In the genomic region with DNA sequence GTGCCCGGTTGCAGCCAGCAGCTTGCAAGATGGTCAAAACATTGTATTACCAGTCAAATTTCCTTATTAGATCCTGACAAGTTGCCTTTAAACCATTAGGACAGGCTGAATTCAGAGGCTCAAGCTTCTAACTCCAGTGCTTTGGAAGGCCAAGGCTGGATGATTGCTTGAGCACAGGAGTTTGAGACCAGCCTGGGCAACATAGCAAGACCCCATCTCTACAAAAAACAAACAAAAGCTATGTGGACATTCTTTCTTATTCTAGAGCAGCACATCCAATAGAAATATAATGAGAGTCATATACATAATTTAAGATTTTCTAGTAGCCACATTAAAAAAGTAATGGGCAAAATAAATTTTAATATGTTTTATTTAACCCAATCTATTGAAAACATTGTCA, we compare ENCODE assay signal across 16 cellular contexts.
DNase-seq lines count a peak whose midpoint lies in the region; ATAC-seq, FAIRE-seq and TF ChIP-seq lines count a peak whose summit lies in the region.
"Had no signal": no experiment of that assay in that cellular context is flagged by ENCODE, and none has a peak within 500 bp of the region (broad histone marks: within the 10 kb centered on the region; RNA-seq: fewer than 3 reads in every experiment).

No MANE protein-coding gene starts in this region.

- peaks cover 63% of the 10 kb centered on the region for H3K4me1 Mint-ChIP-seq in activated naive CD4-positive, alpha-beta T cell treated with anti-CD3 and anti-CD28 coated beads, Interleukin-2, amount 50 U/mL, for 24 hours
- H3K4me1 Mint-ChIP-seq in CD8-positive, alpha-beta T cell (ENCODE audit: low read depth) = peaks cover 31% of the 10 kb centered on the region

- H2AFZ ChIP-seq in K562 (ENCODE audit: low read depth, low read length) (no peak overlapping the region), smooth muscle cell (ENCODE audit: low read depth) (no peak overlapping the region)
- H2AFZ ChIP-seq: GM23338 had no signal

- TF ChIP-seq RAD21 in K562 (CRISPR knock-in tag; conservative IDR thresholded peaks at IDR 0.05 in 1 of 2, IDR thresholded peaks at IDR 0.05 in 1 of 2) = no peak

- BruUV-seq in K562 (replicated peaks; lab: Mats Ljungman, UMichigan) = no TSS peak

- no peak for FAIRE-seq in K562 (lab: Jason Lieb, UNC)

- POLR2A ChIA-PET in CD8-positive, alpha-beta T cell (lab: Charles Lee) = no interaction called here
- POLR2A ChIA-PET in K562 (lab: Yijun Ruan, JAX) = interaction anchor here (0.6 to 7.0 kb wide), 2 partner anchors 11 to 493 kb away, joined by 3 to 54 read pairs; no protein-coding TSS in a partner anchor

- no peaks in the 10 kb centered on the region for H3K36me3 ChIP-seq in CD8-positive, alpha-beta T cell (ENCODE audit: insufficient read depth, low read length)
- no peaks in the 10 kb centered on the region for H3K36me3 ChIP-seq in K562 (ENCODE audit: control insufficient read depth, insufficient read depth, low read length)
- H3K36me3 ChIP-seq in smooth muscle cell (ENCODE audit: low read depth) = no peaks in the 10 kb centered on the region
- H3K36me3 ChIP-seq: BE2C had no signal

- H3K9me3 Mint-ChIP-seq in activated naive CD4-positive, alpha-beta T cell treated with anti-CD3 and anti-CD28 coated beads, Interleukin-2, amount 50 U/mL, for 24 hours = no peaks in the 10 kb centered on the region
- no peaks in the 10 kb centered on the region for H3K9me3 Mint-ChIP-seq in CD8-positive, alpha-beta T cell

- H3K79me2 ChIP-seq in K562 (ENCODE audit: control insufficient read depth, insufficient read depth, low read length) (no peaks in the 10 kb centered on the region), smooth muscle cell (ENCODE audit: low read depth) (peaks cover 4% of the 10 kb centered on the region)

- no peak for TF ChIP-seq POLR2A in K562 (conservative IDR thresholded peaks at IDR 0.05)

- no peak overlapping the region for H3K4me3 ChIP-seq in CD8-positive, alpha-beta T cell (ENCODE audit: low read depth, low read length)
- H3K4me3 ChIP-seq in K562 (no peak overlapping the region), smooth muscle cell (no peak overlapping the region)
- H3K4me3 ChIP-seq: GM23338 had no signal

- in situ Hi-C loops in K562 (cut with MboI) = no loop called here

- H3K36me3 Mint-ChIP-seq in activated naive CD4-positive, alpha-beta T cell treated with anti-CD3 and anti-CD28 coated beads, Interleukin-2, amount 50 U/mL, for 24 hours = peaks cover 19% of the 10 kb centered on the region
- peaks cover 26% of the 10 kb centered on the region for H3K36me3 Mint-ChIP-seq in CD8-positive, alpha-beta T cell

- no peak overlapping the region for H3K27ac ChIP-seq in CD8-positive, alpha-beta T cell (ENCODE audit: low read depth, low read length)
- H3K27ac ChIP-seq in K562 (ENCODE audit: extremely low read depth, low read depth, low read length) (no peak overlapping the region), smooth muscle cell (ENCODE audit: low read depth) (peak overlapping the region; percentile 8)
- H3K27ac ChIP-seq: KMS-11 had no signal

- H4K20me1 ChIP-seq in K562 (replicated peaks; ENCODE audit: control insufficient read depth, insufficient read depth, low read length) (no peaks in the 10 kb centered on the region), smooth muscle cell (ENCODE audit: low read depth) (peaks cover 48% of the 10 kb centered on the region)

- no peaks in the 10 kb centered on the region for H3K27me3 ChIP-seq in CD8-positive, alpha-beta T cell (ENCODE audit: insufficient read depth, low read length)
- H3K27me3 ChIP-seq in K562 (ENCODE audit: control insufficient read depth in 2 of 2, insufficient read depth in 2 of 2, low read length in 2 of 2) (no peaks in the 10 kb centered on the region), smooth muscle cell (ENCODE audit: low read depth) (no peaks in the 10 kb centered on the region)
- H3K27me3 ChIP-seq: BE2C had no signal

- H3K4me2 ChIP-seq in K562 (ENCODE audit: insufficient read depth, low read length) (no peak overlapping the region), smooth muscle cell (no peak overlapping the region)
- H3K4me2 ChIP-seq: GM23338, KMS-11 had no signal

- no peak for DNase-seq in activated naive CD4-positive, alpha-beta T cell (lab: John Stamatoyannopoulos, UW)
- no peak for DNase-seq in CD8-positive, alpha-beta T cell
- DNase-seq in K562 (ENCODE audit: extremely low read depth in 1 of 4, low spot score in 3 of 4) = no peak
- no peak for DNase-seq in smooth muscle cell (lab: John Stamatoyannopoulos, UW; ENCODE audit: unreplicated experiment)
- DNase-seq: BE2C; C1 segment of cervical spinal cord; Calu3; CD4-positive, CD25-positive, alpha-beta regulatory T cell; GF-D8; HCEC 1CT had no signal

- H3K27ac Mint-ChIP-seq in activated naive CD4-positive, alpha-beta T cell treated with anti-CD3 and anti-CD28 coated beads, Interleukin-2, amount 50 U/mL, for 24 hours = peak overlapping the region; percentile 65
- H3K27ac Mint-ChIP-seq in CD8-positive, alpha-beta T cell = peak overlapping the region; percentile 46
- H3K27ac Mint-ChIP-seq: CD4-positive, CD25-positive, alpha-beta regulatory T cell; GM23338 had no signal

- TF ChIP-seq CTCF in CD8-positive, alpha-beta T cell (IDR thresholded peaks at IDR 0.05) = no peak
- no peak for TF ChIP-seq CTCF in K562 (IDR thresholded peaks at IDR 0.05 in 2 of 3, conservative IDR thresholded peaks at IDR 0.05 in 1 of 3; ENCODE audit: insufficient read depth in 2 of 3, low read depth in 1 of 3, low read length in 3 of 3)
- TF ChIP-seq CTCF in smooth muscle cell (IDR thresholded peaks at IDR 0.05; ENCODE audit: borderline replicate concordance, insufficient read depth, poor library complexity, severe bottlenecking) = no peak

- 95% methylated on average over 1 of the region's 1 CpG for WGBS in K562 (ENCODE audit: insufficient coverage, low coverage, missing lambda C conversion rate)
- WGBS in smooth muscle cell (ENCODE audit: low lambda C conversion rate) = 97% methylated on average over 1 of the region's 1 CpG

- H3K9me1 ChIP-seq in K562 (ENCODE audit: control insufficient read depth, insufficient read depth, low read length) = no peaks in the 10 kb centered on the region

- no peak overlapping the region for H3K9ac ChIP-seq in K562 (ENCODE audit: insufficient read depth in 1 of 2, low read depth in 2 of 2, low read length in 2 of 2)
- no peak overlapping the region for H3K9ac ChIP-seq in smooth muscle cell (ENCODE audit: low read depth)
- H3K9ac ChIP-seq: KMS-11 had no signal

- H3F3A ChIP-seq in smooth muscle cell (ENCODE audit: low read depth) = no peaks in the 10 kb centered on the region

- H3K4me1 ChIP-seq in CD8-positive, alpha-beta T cell (ENCODE audit: insufficient read depth, low read length) = peaks cover 4% of the 10 kb centered on the region
- H3K4me1 ChIP-seq in K562 (replicated peaks in 1 of 2; ENCODE audit: control insufficient read depth in 2 of 2, insufficient read depth in 2 of 2, low read length in 2 of 2) = peaks cover 3 to 17% of the 10 kb centered on the region in 2 experiments; a peak in 4 of 5 replicates
- H3K4me1 ChIP-seq in smooth muscle cell (ENCODE audit: low read depth) = no peaks in the 10 kb centered on the region
- H3K4me1 ChIP-seq: BE2C had no signal

- no peak for ATAC-seq in CD8-positive, alpha-beta T cell
- ATAC-seq in K562 (no peak), GM21786 (IDR thresholded peaks at IDR 0.05; ENCODE audit: unreplicated experiment) (no peak), HG03025 (IDR thresholded peaks at IDR 0.05; ENCODE audit: low FRiP score, unreplicated experiment) (no peak)
- ATAC-seq: GM23338 had no signal

- no peaks in the 10 kb centered on the region for H3K9me3 ChIP-seq in CD8-positive, alpha-beta T cell (ENCODE audit: low read length)
- H3K9me3 ChIP-seq in K562 (replicated peaks; ENCODE audit: control insufficient read depth, insufficient read depth, low read depth, low read length) (no peaks in the 10 kb centered on the region), smooth muscle cell (replicated peaks; ENCODE audit: low read depth) (no peaks in the 10 kb centered on the region)
- H3K9me3 ChIP-seq: BE2C had no signal

- CTCF ChIA-PET in CD8-positive, alpha-beta T cell (lab: Charles Lee) = interaction anchor here (0.8 to 6.2 kb wide), 5 partner anchors 10 to 500 kb away, joined by 3 to 28 read pairs (median 4); no protein-coding TSS in a partner anchor
- CTCF ChIA-PET in K562 (lab: Yijun Ruan, JAX; ENCODE audit: low intra/inter-chr PET ratio) = no interaction called here

- intact Hi-C loops in CD8-positive, alpha-beta T cell (cut with DNase I, micrococcal nuclease) = loop anchor here in 1 of 2 experiments (5.0 kb wide), 1 partner anchor 323 kb away; no protein-coding TSS in a partner anchor
- intact Hi-C loops in K562 (cut with micrococcal nuclease) = no loop called here

- H3K27me3 Mint-ChIP-seq in activated naive CD4-positive, alpha-beta T cell treated with anti-CD3 and anti-CD28 coated beads, Interleukin-2, amount 50 U/mL, for 24 hours = no peaks in the 10 kb centered on the region
- no peaks in the 10 kb centered on the region for H3K27me3 Mint-ChIP-seq in CD8-positive, alpha-beta T cell (ENCODE audit: low read depth)
- H3K27me3 Mint-ChIP-seq: CD4-positive, CD25-positive, alpha-beta regulatory T cell had no signal

- no peak overlapping the region for H3K4me3 Mint-ChIP-seq in activated naive CD4-positive, alpha-beta T cell treated with anti-CD3 and anti-CD28 coated beads, Interleukin-2, amount 50 U/mL, for 24 hours
- H3K4me3 Mint-ChIP-seq in CD8-positive, alpha-beta T cell = no peak overlapping the region
- H3K4me3 Mint-ChIP-seq: GM23338, HFFc6 had no signal

- TF ChIP-seq EP300 in K562 (IDR thresholded peaks at IDR 0.05; ENCODE audit: low read length) = no peak

TF ChIP-seq in K562, 482 proteins besides CTCF, POLR2A, EP300 and RAD21 (continues in another document):
- TF ChIP-seq L3MBTL2 (IDR thresholded peaks at IDR 0.05) (no peak), ZNF668 (CRISPR knock-in tag; IDR thresholded peaks at IDR 0.05) (no peak), TSC22D4 (tag; IDR thresholded peaks at IDR 0.05) (no peak), ATF1 (CRISPR knock-in tag; IDR thresholded peaks at IDR 0.05) (no peak), ATF1 (tag; IDR thresholded peaks at IDR 0.05) (no peak), RBM25 (IDR thresholded peaks at IDR 0.05; ENCODE audit: low read depth, low read length, severe bottlenecking) (peak; percentile 51), ZNF121 (CRISPR knock-in tag; conservative IDR thresholded peaks at IDR 0.05) (peak; percentile 91), ZNF408 (CRISPR knock-in tag; IDR thresholded peaks at IDR 0.05; ENCODE audit: low read depth) (no peak), NCOA1 (IDR thresholded peaks at IDR 0.05; ENCODE audit: low read depth) (no peak), SREBF2 (CRISPR knock-in tag; IDR thresholded peaks at IDR 0.05) (no peak)
- TF ChIP-seq, protein P1, sequence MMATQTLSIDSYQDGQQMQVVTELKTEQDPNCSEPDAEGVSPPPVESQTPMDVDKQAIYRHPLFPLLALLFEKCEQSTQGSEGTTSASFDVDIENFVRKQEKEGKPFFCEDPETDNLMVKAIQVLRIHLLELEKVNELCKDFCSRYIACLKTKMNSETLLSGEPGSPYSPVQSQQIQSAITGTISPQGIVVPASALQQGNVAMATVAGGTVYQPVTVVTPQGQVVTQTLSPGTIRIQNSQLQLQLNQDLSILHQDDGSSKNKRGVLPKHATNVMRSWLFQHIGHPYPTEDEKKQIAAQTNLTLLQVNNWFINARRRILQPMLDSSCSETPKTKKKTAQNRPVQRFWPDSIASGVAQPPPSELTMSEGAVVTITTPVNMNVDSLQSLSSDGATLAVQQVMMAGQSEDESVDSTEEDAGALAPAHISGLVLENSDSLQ (IDR thresholded peaks at IDR 0.05) = no peak
